In genomic region chr12:52903855-52904508, GRCh38 we compare ENCODE assay signal across 1 cellular context.
A peak's percentile ranks its signal among the peaks of the same experiment; 100 is the strongest.
TF ChIP-seq lines count a peak whose summit lies in the region.

No MANE protein-coding gene starts in this region.

TF ChIP-seq in HepG2, 621 proteins besides CTCF, POLR2A, EP300 and RAD21 (continued from another document and continues in another):
- TF ChIP-seq, protein P1, sequence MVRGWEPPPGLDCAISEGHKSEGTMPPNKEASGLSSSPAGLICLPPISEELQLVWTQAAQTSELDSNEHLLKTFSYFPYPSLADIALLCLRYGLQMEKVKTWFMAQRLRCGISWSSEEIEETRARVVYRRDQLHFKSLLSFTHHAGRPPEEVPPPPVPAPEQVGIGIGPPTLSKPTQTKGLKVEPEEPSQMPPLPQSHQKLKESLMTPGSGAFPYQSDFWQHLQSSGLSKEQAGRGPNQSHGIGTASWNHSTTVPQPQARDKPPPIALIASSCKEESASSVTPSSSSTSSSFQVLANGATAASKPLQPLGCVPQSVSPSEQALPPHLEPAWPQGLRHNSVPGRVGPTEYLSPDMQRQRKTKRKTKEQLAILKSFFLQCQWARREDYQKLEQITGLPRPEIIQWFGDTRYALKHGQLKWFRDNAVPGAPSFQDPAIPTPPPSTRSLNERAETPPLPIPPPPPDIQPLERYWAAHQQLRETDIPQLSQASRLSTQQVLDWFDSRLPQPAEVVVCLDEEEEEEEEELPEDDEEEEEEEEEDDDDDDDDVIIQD (CRISPR knock-in tag; IDR thresholded peaks at IDR 0.05; ENCODE audit: low read depth): 0 out of 2 replicates have a peak, but pooled peaks have one; percentile 12
- TF ChIP-seq MZF1 (CRISPR knock-in tag; IDR thresholded peaks at IDR 0.05; ENCODE audit: borderline replicate concordance): no peak
- TF ChIP-seq JUND (CRISPR knock-in tag; IDR thresholded peaks at IDR 0.05): peak; percentile 96
- no peak for TF ChIP-seq ATF7 (IDR thresholded peaks at IDR 0.05)
- TF ChIP-seq ATF7 (CRISPR knock-in tag; IDR thresholded peaks at IDR 0.05): no peak
- TF ChIP-seq TBX3 (IDR thresholded peaks at IDR 0.05; ENCODE audit: borderline replicate concordance): no peak
- no peak for TF ChIP-seq DMAP1 (CRISPR knock-in tag; IDR thresholded peaks at IDR 0.05)
- TF ChIP-seq SP4 (CRISPR knock-in tag; IDR thresholded peaks at IDR 0.05): 0 out of 2 replicates have a peak, but pooled peaks have one; percentile 44
- TF ChIP-seq MTF1 (CRISPR knock-in tag; IDR thresholded peaks at IDR 0.05): 0 out of 2 replicates have a peak, but pooled peaks have one; percentile 29
- TF ChIP-seq ZBTB43 (CRISPR knock-in tag; conservative IDR thresholded peaks at IDR 0.05): 0 out of 2 replicates have a peak, but pooled peaks have one; percentile 45
- TF ChIP-seq NONO (IDR thresholded peaks at IDR 0.05): no peak
- TF ChIP-seq NONO (CRISPR knock-in tag; conservative IDR thresholded peaks at IDR 0.05): peak; percentile 45; the same call in 1 of the 2 replicates
- peak; percentile 59 for TF ChIP-seq HNRNPLL (IDR thresholded peaks at IDR 0.05; ENCODE audit: low read depth, low read length, poor library complexity, severe bottlenecking)
- TF ChIP-seq ZNF34 (CRISPR knock-in tag; IDR thresholded peaks at IDR 0.05; ENCODE audit: borderline replicate concordance): no peak
- TF ChIP-seq MBD4 (IDR thresholded peaks at IDR 0.05; ENCODE audit: borderline replicate concordance, low read length): no peak
- peak; percentile 25 for TF ChIP-seq PHF21A (CRISPR knock-in tag; IDR thresholded peaks at IDR 0.05)
- peak; percentile 69 for TF ChIP-seq RXRA (CRISPR knock-in tag; IDR thresholded peaks at IDR 0.05)
- TF ChIP-seq MED1 (CRISPR knock-in tag; IDR thresholded peaks at IDR 0.05): peak; percentile 73
- TF ChIP-seq ZNF891 (CRISPR knock-in tag; IDR thresholded peaks at IDR 0.05): no peak
- TF ChIP-seq NKX3-1 (CRISPR knock-in tag; IDR thresholded peaks at IDR 0.05): peak; percentile 45; the same call in 1 of the 2 replicates
- TF ChIP-seq ZNF124 (CRISPR knock-in tag; IDR thresholded peaks at IDR 0.05): no peak
- TF ChIP-seq ZNF3 (CRISPR knock-in tag; IDR thresholded peaks at IDR 0.05): no peak
- TF ChIP-seq ZNF20 (CRISPR knock-in tag; IDR thresholded peaks at IDR 0.05): no peak
- peak; percentile 76 for TF ChIP-seq ZC3H4 (CRISPR knock-in tag; IDR thresholded peaks at IDR 0.05; ENCODE audit: borderline replicate concordance)
- no peak for TF ChIP-seq TAF15 (IDR thresholded peaks at IDR 0.05; ENCODE audit: low read depth, low read length, poor library complexity, severe bottlenecking)
- no peak for TF ChIP-seq KMT2A (CRISPR knock-in tag; IDR thresholded peaks at IDR 0.05)
- TF ChIP-seq CREM (IDR thresholded peaks at IDR 0.05): peak; percentile 38; the same call in 1 of the 2 replicates
- no peak for TF ChIP-seq CREM (CRISPR knock-in tag; IDR thresholded peaks at IDR 0.05)
- TF ChIP-seq FOSL2 (CRISPR knock-in tag; IDR thresholded peaks at IDR 0.05): peak; percentile 98
- 0 out of 2 replicates have a peak, but pooled peaks have one; percentile 39 for TF ChIP-seq MAF1 (CRISPR knock-in tag; IDR thresholded peaks at IDR 0.05; ENCODE audit: borderline replicate concordance)
- TF ChIP-seq, protein P2, sequence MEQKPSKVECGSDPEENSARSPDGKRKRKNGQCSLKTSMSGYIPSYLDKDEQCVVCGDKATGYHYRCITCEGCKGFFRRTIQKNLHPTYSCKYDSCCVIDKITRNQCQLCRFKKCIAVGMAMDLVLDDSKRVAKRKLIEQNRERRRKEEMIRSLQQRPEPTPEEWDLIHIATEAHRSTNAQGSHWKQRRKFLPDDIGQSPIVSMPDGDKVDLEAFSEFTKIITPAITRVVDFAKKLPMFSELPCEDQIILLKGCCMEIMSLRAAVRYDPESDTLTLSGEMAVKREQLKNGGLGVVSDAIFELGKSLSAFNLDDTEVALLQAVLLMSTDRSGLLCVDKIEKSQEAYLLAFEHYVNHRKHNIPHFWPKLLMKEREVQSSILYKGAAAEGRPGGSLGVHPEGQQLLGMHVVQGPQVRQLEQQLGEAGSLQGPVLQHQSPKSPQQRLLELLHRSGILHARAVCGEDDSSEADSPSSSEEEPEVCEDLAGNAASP (CRISPR knock-in tag; IDR thresholded peaks at IDR 0.05; ENCODE audit: borderline replicate concordance): peak; percentile 71; the same call in 1 of the 2 replicates
- TF ChIP-seq PCBP2 (optimal IDR thresholded peaks at IDR 0.05; ENCODE audit: low read depth, low read length, poor library complexity, severe bottlenecking): no peak
- no peak for TF ChIP-seq TRIM22 (IDR thresholded peaks at IDR 0.05)
- no peak for TF ChIP-seq IKZF4 (CRISPR knock-in tag; IDR thresholded peaks at IDR 0.05; ENCODE audit: borderline replicate concordance, low read depth, not compliant biosample characterization)
- peak; percentile 95 for TF ChIP-seq ONECUT2 (CRISPR knock-in tag; IDR thresholded peaks at IDR 0.05)
- TF ChIP-seq ZNF709 (CRISPR knock-in tag; IDR thresholded peaks at IDR 0.05): 0 out of 2 replicates have a peak, but pooled peaks have one; percentile 7
- no peak; the same call in 1 of the 2 replicates for TF ChIP-seq MED13 (CRISPR knock-in tag; IDR thresholded peaks at IDR 0.05)
- peak; percentile 25; the same call in 1 of the 2 replicates for TF ChIP-seq TCF7 (IDR thresholded peaks at IDR 0.05; ENCODE audit: low read depth)
- no peak for TF ChIP-seq CENPX (CRISPR knock-in tag; IDR thresholded peaks at IDR 0.05)
- TF ChIP-seq SAP130 (CRISPR knock-in tag; IDR thresholded peaks at IDR 0.05; ENCODE audit: low read depth): peak; percentile 82
- peak; percentile 68 for TF ChIP-seq HOXA3 (CRISPR knock-in tag; IDR thresholded peaks at IDR 0.05)
- peak; percentile 10; the same call in 1 of the 2 replicates for TF ChIP-seq ZNF430 (CRISPR knock-in tag; IDR thresholded peaks at IDR 0.05)
- no peak for TF ChIP-seq ZNF713 (CRISPR knock-in tag; IDR thresholded peaks at IDR 0.05)
- TF ChIP-seq ZNF503 (CRISPR knock-in tag; IDR thresholded peaks at IDR 0.05): peak; percentile 68
- TF ChIP-seq EED (CRISPR knock-in tag; IDR thresholded peaks at IDR 0.05): no peak
- TF ChIP-seq FOXA1 (IDR thresholded peaks at IDR 0.05): no peak
- TF ChIP-seq FOXA1 (CRISPR knock-in tag; IDR thresholded peaks at IDR 0.05): 0 out of 2 replicates have a peak, but pooled peaks have one; percentile 20
- TF ChIP-seq GABPB1 (CRISPR knock-in tag; IDR thresholded peaks at IDR 0.05): peak; percentile 54
- TF ChIP-seq, protein P3, sequence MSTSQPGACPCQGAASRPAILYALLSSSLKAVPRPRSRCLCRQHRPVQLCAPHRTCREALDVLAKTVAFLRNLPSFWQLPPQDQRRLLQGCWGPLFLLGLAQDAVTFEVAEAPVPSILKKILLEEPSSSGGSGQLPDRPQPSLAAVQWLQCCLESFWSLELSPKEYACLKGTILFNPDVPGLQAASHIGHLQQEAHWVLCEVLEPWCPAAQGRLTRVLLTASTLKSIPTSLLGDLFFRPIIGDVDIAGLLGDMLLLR (CRISPR knock-in tag; IDR thresholded peaks at IDR 0.05): no peak
- peak in 1 of 2 experiments; percentile 44; a peak in 1 of 4 replicates for TF ChIP-seq KLF16 (CRISPR knock-in tag; IDR thresholded peaks at IDR 0.05)
- TF ChIP-seq, protein P4, sequence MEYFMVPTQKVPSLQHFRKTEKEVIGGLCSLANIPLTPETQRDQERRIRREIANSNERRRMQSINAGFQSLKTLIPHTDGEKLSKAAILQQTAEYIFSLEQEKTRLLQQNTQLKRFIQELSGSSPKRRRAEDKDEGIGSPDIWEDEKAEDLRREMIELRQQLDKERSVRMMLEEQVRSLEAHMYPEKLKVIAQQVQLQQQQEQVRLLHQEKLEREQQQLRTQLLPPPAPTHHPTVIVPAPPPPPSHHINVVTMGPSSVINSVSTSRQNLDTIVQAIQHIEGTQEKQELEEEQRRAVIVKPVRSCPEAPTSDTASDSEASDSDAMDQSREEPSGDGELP (IDR thresholded peaks at IDR 0.05; ENCODE audit: borderline replicate concordance, low read depth): peak; percentile 18; the same call in 1 of the 2 replicates
- TF ChIP-seq MYNN (CRISPR knock-in tag; IDR thresholded peaks at IDR 0.05; ENCODE audit: low read depth): no peak
- peak; percentile 68; the same call in 1 of the 2 replicates for TF ChIP-seq NAIF1 (CRISPR knock-in tag; IDR thresholded peaks at IDR 0.05; ENCODE audit: borderline replicate concordance)
- 0 out of 2 replicates have a peak, but pooled peaks have one; percentile 26 for TF ChIP-seq HOXD1 (CRISPR knock-in tag; IDR thresholded peaks at IDR 0.05)
- peak; percentile 46; the same call in 1 of the 3 replicates for TF ChIP-seq MXI1 (IDR thresholded peaks at IDR 0.05; ENCODE audit: borderline replicate concordance, low read depth, low read length)
- TF ChIP-seq PATZ1 (CRISPR knock-in tag; IDR thresholded peaks at IDR 0.05): peak; percentile 97
- no peak for TF ChIP-seq ZNF577 (CRISPR knock-in tag; IDR thresholded peaks at IDR 0.05; ENCODE audit: borderline replicate concordance, low read depth)
- peak; percentile 70 for TF ChIP-seq ASH2L (IDR thresholded peaks at IDR 0.05; ENCODE audit: insufficient read length, low read depth, low read length)
- peak; percentile 93 for TF ChIP-seq RARA (CRISPR knock-in tag; IDR thresholded peaks at IDR 0.05)
- 0 out of 2 replicates have a peak, but pooled peaks have one; percentile 60 for TF ChIP-seq ISX (CRISPR knock-in tag; conservative IDR thresholded peaks at IDR 0.05)
- TF ChIP-seq NFYB (CRISPR knock-in tag; IDR thresholded peaks at IDR 0.05): no peak
- no peak for TF ChIP-seq ZNF136 (CRISPR knock-in tag; IDR thresholded peaks at IDR 0.05; ENCODE audit: low read depth)
- TF ChIP-seq JUNB (CRISPR knock-in tag; IDR thresholded peaks at IDR 0.05; ENCODE audit: borderline replicate concordance): peak; percentile 94
- no peak for TF ChIP-seq ZNF564 (CRISPR knock-in tag; IDR thresholded peaks at IDR 0.05)
- TF ChIP-seq FOXA3 (CRISPR knock-in tag; IDR thresholded peaks at IDR 0.05): peak; percentile 47
- TF ChIP-seq RCOR2 (CRISPR knock-in tag; IDR thresholded peaks at IDR 0.05): no peak
